10 cellular contexts compared by ENCODE assay signal in genomic region chr10:95467162-95467599, GRCh38.
A peak's percentile ranks its signal among the peaks of the same experiment; 100 is the strongest.
DNase-seq lines count a peak whose midpoint lies in the region; ATAC-seq and TF ChIP-seq lines count a peak whose summit lies in the region.
"Had no signal": no experiment of that assay in that cellular context is flagged by ENCODE, and none has a peak within 500 bp of the region (broad histone marks: within the 10 kb centered on the region; RNA-seq: fewer than 3 reads in every experiment).

No MANE protein-coding gene starts in this region.

- H3K36me3 Mint-ChIP-seq in activated naive CD8-positive, alpha-beta T cell treated with anti-CD3 and anti-CD28 coated beads, Interleukin-2, amount 50 U/mL, for 24 hours (ENCODE audit: low read depth) = no peaks in the 10 kb centered on the region
- H3K36me3 Mint-ChIP-seq: IgD-negative memory B cell had no signal

- no peak overlapping the region for H3K27ac Mint-ChIP-seq in activated naive CD8-positive, alpha-beta T cell treated with anti-CD3 and anti-CD28 coated beads, Interleukin-2, amount 50 U/mL, for 24 hours
- H3K27ac Mint-ChIP-seq: activated CD4-positive, alpha-beta T cell treated with anti-CD3 and anti-CD28 coated beads, Interleukin-2, amount 10 ng/mL, durations not matched to agents 7 days and 5 days had no signal

- in situ Hi-C loops in gastrocnemius medialis (cut with MboI; ENCODE audit: low sequenced_read_pairs in 4 of 4) = no loop called here

- H3K4me3 ChIP-seq in HUES64 (ENCODE audit: low read length) (no peak overlapping the region), right cardiac atrium (ENCODE audit: low read length) (no peak overlapping the region), gastrocnemius medialis (no peak overlapping the region)

- peak; percentile 49 for ATAC-seq in activated naive CD8-positive, alpha-beta T cell treated with anti-CD3 and anti-CD28 coated beads, Interleukin-2, amount 50 U/mL, for 24 hours
- peak; percentile 87 to 93 for ATAC-seq in right cardiac atrium
- peak; percentile 75 to 91 for ATAC-seq in gastrocnemius medialis
- no peak for ATAC-seq in GM18909 (IDR thresholded peaks at IDR 0.05; ENCODE audit: poor library complexity, unreplicated experiment)

- POLR2A ChIA-PET in GM10248 (lab: Yijun Ruan, JAX) = no interaction called here

- TF ChIP-seq CTCF in gastrocnemius medialis (IDR thresholded peaks at IDR 0.05 in 4 of 5, conservative IDR thresholded peaks at IDR 0.05 in 1 of 5) (peak in 1 of 5 experiments; percentile 43), GM10248 (IDR thresholded peaks at IDR 0.05; ENCODE audit: control extremely low read depth, extremely low read depth, low read depth, missing control alignments) (no peak)

- H3K27me3 Mint-ChIP-seq in activated naive CD8-positive, alpha-beta T cell treated with anti-CD3 and anti-CD28 coated beads, Interleukin-2, amount 50 U/mL, for 24 hours = peaks cover 5% of the 10 kb centered on the region

- no peak for DNase-seq in activated naive CD8-positive, alpha-beta T cell treated with anti-CD3 and anti-CD28 coated beads, Interleukin-2, amount 50 U/mL, for 24 hours
- DNase-seq in right cardiac atrium (peak; percentile 58 to 75 (median 72)), gastrocnemius medialis (peak; percentile 64 to 86), GM10248 (ENCODE audit: extremely low spot score) (no peak), SK-N-DZ (ENCODE audit: low spot score) (no peak), NCI-H2196 treated with DMSO at 0.1 percent for 48 hours (lab: John Stamatoyannopoulos, UW; ENCODE audit: unreplicated experiment) (no peak)
- DNase-seq: activated CD4-positive, alpha-beta T cell treated with anti-CD3 and anti-CD28 coated beads, Interleukin-2, amount 10 ng/mL, durations not matched to agents 7 days and 5 days had no signal

- intact Hi-C loops in right cardiac atrium (cut with DNase I) = no loop called here
- intact Hi-C loops in gastrocnemius medialis (cut with DNase I; ENCODE audit: low total_unique reads) = loop anchor here (1.0 kb wide), 1 partner anchor 17 kb away; no protein-coding TSS in a partner anchor

- no peak overlapping the region for H3K4me3 Mint-ChIP-seq in activated naive CD8-positive, alpha-beta T cell treated with anti-CD3 and anti-CD28 coated beads, Interleukin-2, amount 50 U/mL, for 24 hours
- H3K4me3 Mint-ChIP-seq: activated CD4-positive, alpha-beta T cell treated with anti-CD3 and anti-CD28 coated beads, Interleukin-2, amount 10 ng/mL, durations not matched to agents 7 days and 5 days had no signal

- H3K9me3 ChIP-seq in HUES64 (ENCODE audit: insufficient read depth, low read depth, low read length) (no peaks in the 10 kb centered on the region), right cardiac atrium (ENCODE audit: control insufficient read depth, low read length) (no peaks in the 10 kb centered on the region), gastrocnemius medialis (no peaks in the 10 kb centered on the region)

- H3K4me1 Mint-ChIP-seq in activated naive CD8-positive, alpha-beta T cell treated with anti-CD3 and anti-CD28 coated beads, Interleukin-2, amount 50 U/mL, for 24 hours = peaks cover 5% of the 10 kb centered on the region

- peak in 1 of 2 donors; percentile 36 for TF ChIP-seq POLR2A in gastrocnemius medialis (IDR thresholded peaks at IDR 0.05)

- CTCF ChIA-PET in GM10248 (lab: Yijun Ruan, JAX) = no interaction called here

- 5% methylated on average over 5 of the region's 5 CpGs for WGBS in HUES64
- 24% methylated on average over 5 of the region's 5 CpGs for WGBS in right cardiac atrium

- peak overlapping the region; percentile 72; the same call in 1 of the 2 replicates for H3K27ac ChIP-seq in HUES64 (ENCODE audit: low read depth, low read length)
- peak overlapping the region; percentile 68 for H3K27ac ChIP-seq in right cardiac atrium (ENCODE audit: low read length)
- H3K27ac ChIP-seq in gastrocnemius medialis = peak overlapping the region; percentile 92 to 99 (median 95)

- H3K4me1 ChIP-seq in HUES64 (ENCODE audit: insufficient read depth, low read length) = peaks cover 44% of the 10 kb centered on the region
- peaks cover 20% of the 10 kb centered on the region for H3K4me1 ChIP-seq in right cardiac atrium (ENCODE audit: control insufficient read depth, insufficient read depth, low read length)
- peaks cover 73 to 89% of the 10 kb centered on the region in 2 donors for H3K4me1 ChIP-seq in gastrocnemius medialis

- no peak overlapping the region; the same call in 1 of the 2 replicates for H3K9ac ChIP-seq in HUES64 (ENCODE audit: low read depth, low read length)

- H3K27me3 ChIP-seq in HUES64 (ENCODE audit: insufficient read depth, low read length) (no peaks in the 10 kb centered on the region), right cardiac atrium (ENCODE audit: control insufficient read depth, insufficient read depth) (no peaks in the 10 kb centered on the region), gastrocnemius medialis (no peaks in the 10 kb centered on the region)

- no peaks in the 10 kb centered on the region for H3K9me3 Mint-ChIP-seq in activated naive CD8-positive, alpha-beta T cell treated with anti-CD3 and anti-CD28 coated beads, Interleukin-2, amount 50 U/mL, for 24 hours
- H3K9me3 Mint-ChIP-seq: activated CD4-positive, alpha-beta T cell treated with anti-CD3 and anti-CD28 coated beads, Interleukin-2, amount 10 ng/mL, durations not matched to agents 7 days and 5 days; IgD-negative memory B cell had no signal

- H3K36me3 ChIP-seq in HUES64 (ENCODE audit: insufficient read depth, low read length) (no peaks in the 10 kb centered on the region), gastrocnemius medialis (no peaks in the 10 kb centered on the region)

Comparison
In these comparisons a context has a peak if more than half of its experiments do, and no peak if none do; other contexts are left out.
1. DNase-seq: peak in right cardiac atrium (3 of 3) and gastrocnemius medialis (2 of 2); none in activated naive CD8-positive, alpha-beta T cell treated with anti-CD3 and anti-CD28 coated beads, Interleukin-2, amount 50 U/mL, for 24 hours (single experiment), GM10248 (single experiment), SK-N-DZ (single experiment) and NCI-H2196 treated with DMSO at 0.1 percent for 48 hours (single experiment).
2. Peak in every context shown above with its lines, with median percentiles within 50 percentile points of each other: H3K27ac ChIP-seq.